Comparison of ENCODE assay signal across 14 cellular contexts in genomic region chr1:226883630-226884029, GRCh38. TPM values are rescaled to one million over a fixed set of nuclear protein-coding genes. Genes with fewer than 3 reads are reported as not detected.
DNase-seq lines count a peak whose midpoint lies in the region; TF ChIP-seq lines count a peak whose summit lies in the region.
"Had no signal": no experiment of that assay in that cellular context is flagged by ENCODE, and none has a peak within 500 bp of the region (broad histone marks: within the 10 kb centered on the region; RNA-seq: fewer than 3 reads in every experiment).

No MANE protein-coding gene starts in this region.

- H3K27ac Mint-ChIP-seq in T-helper 2 cell treated with Interferon-gamma antibody and Interleukin-4, amounts not matched to agents 5 μg/mL and 100 μg/mL, for 36 hours: peak overlapping the region; percentile 95
- H3K27ac Mint-ChIP-seq in activated T-helper 2 cell treated with anti-CD3 and anti-CD28 coated beads, Interferon-gamma antibody, Interleukin-2, Interleukin-4, amounts not matched to agents 10 μg/mL and 5 μg/mL and 100 μg/mL, durations not matched to agents 14 hours and 24 hours and 36 hours: peak overlapping the region; percentile 96
- H3K27ac Mint-ChIP-seq in nephron: peak overlapping the region; percentile 47 to 79 (median 59)

- peaks cover 52% of the 10 kb centered on the region for H3K4me1 Mint-ChIP-seq in T-helper 2 cell treated with Interferon-gamma antibody and Interleukin-4, amounts not matched to agents 5 μg/mL and 100 μg/mL, for 36 hours (ENCODE audit: low read depth)
- peaks cover 57% of the 10 kb centered on the region for H3K4me1 Mint-ChIP-seq in activated T-helper 2 cell treated with anti-CD3 and anti-CD28 coated beads, Interferon-gamma antibody, Interleukin-2, Interleukin-4, amounts not matched to agents 10 μg/mL and 5 μg/mL and 100 μg/mL, durations not matched to agents 14 hours and 24 hours and 36 hours (ENCODE audit: low read depth)
- peaks cover 35% of the 10 kb centered on the region for H3K4me1 Mint-ChIP-seq in nephron

- TF ChIP-seq CTCF in DOHH2 (IDR thresholded peaks at IDR 0.05; ENCODE audit: low read depth, low read length, poor library complexity, severe bottlenecking) (no peak), nephron (IDR thresholded peaks at IDR 0.05; ENCODE audit: unreplicated experiment in 3 of 3) (no peak)

- no peaks in the 10 kb centered on the region for H3F3A ChIP-seq in DOHH2 (ENCODE audit: control insufficient read depth, insufficient read depth)

- no peaks in the 10 kb centered on the region for H4K20me1 ChIP-seq in DOHH2 (ENCODE audit: control insufficient read depth, insufficient read depth, low read depth, low read length)

- intact Hi-C loops in activated T-helper 2 cell treated with anti-CD3 and anti-CD28 coated beads, Interferon-gamma antibody, Interleukin-2, Interleukin-4, amounts not matched to agents 10 μg/mL and 5 μg/mL and 100 μg/mL, durations not matched to agents 14 hours and 24 hours and 36 hours (cut with micrococcal nuclease): loop anchor here (1.0 to 5.0 kb wide), 4 partner anchors 56 to 1584 kb away; partner anchors contain the start of gene ITPKB

- peak overlapping the region; percentile 23; the same call in 1 of the 2 replicates for H3K27ac ChIP-seq in DOHH2 (ENCODE audit: low read depth, low read length)
- H3K27ac ChIP-seq in SJCRH30: no peak overlapping the region
- H3K27ac ChIP-seq: ascending aorta had no signal

- H3K27me3 ChIP-seq in DOHH2 (ENCODE audit: control insufficient read depth, low read length): no peaks in the 10 kb centered on the region
- H3K27me3 ChIP-seq in SJCRH30: no peaks in the 10 kb centered on the region
- H3K27me3 ChIP-seq: ascending aorta, esophagus muscularis mucosa, heart right ventricle, thyroid gland had no signal

- no peaks in the 10 kb centered on the region for H3K79me2 ChIP-seq in DOHH2 (ENCODE audit: control insufficient read depth, low read length)

- H3K36me3 ChIP-seq in DOHH2 (ENCODE audit: control insufficient read depth, low read length) (no peaks in the 10 kb centered on the region), SJCRH30 (peaks cover 74% of the 10 kb centered on the region)
- H3K36me3 ChIP-seq: thyroid gland had no signal

- no peak for DNase-seq in T-helper 2 cell treated with Interferon-gamma antibody and Interleukin-4, amounts not matched to agents 5 μg/mL and 100 μg/mL, for 36 hours (ENCODE audit: low spot score)
- DNase-seq in T-helper 2 cell: no peak
- no peak for DNase-seq in activated T-helper 2 cell treated with anti-CD3 and anti-CD28 coated beads, Interferon-gamma antibody, Interleukin-2, Interleukin-4, amounts not matched to agents 10 μg/mL and 5 μg/mL and 100 μg/mL, durations not matched to agents 14 hours and 24 hours and 36 hours (ENCODE audit: low spot score)
- DNase-seq in T1000 (lab: John Stamatoyannopoulos, UW): no peak
- no peak for DNase-seq in SJCRH30
- no peak for DNase-seq in NCI-H510A treated with DMSO at 0.1 percent for 48 hours (lab: John Stamatoyannopoulos, UW)
- DNase-seq: cortex of kidney, heart right ventricle, NCI-H2107 had no signal

- peak overlapping the region; percentile 72 for H3K4me3 Mint-ChIP-seq in T-helper 2 cell treated with Interferon-gamma antibody and Interleukin-4, amounts not matched to agents 5 μg/mL and 100 μg/mL, for 36 hours
- peak overlapping the region; percentile 74 for H3K4me3 Mint-ChIP-seq in activated T-helper 2 cell treated with anti-CD3 and anti-CD28 coated beads, Interferon-gamma antibody, Interleukin-2, Interleukin-4, amounts not matched to agents 10 μg/mL and 5 μg/mL and 100 μg/mL, durations not matched to agents 14 hours and 24 hours and 36 hours (ENCODE audit: low read depth)
- H3K4me3 Mint-ChIP-seq in nephron: no peak overlapping the region

- H3K4me3 ChIP-seq in DOHH2 (ENCODE audit: low read length): peak overlapping the region; percentile 28; the same call in 1 of the 2 replicates
- H3K4me3 ChIP-seq in SJCRH30: no peak overlapping the region
- H3K4me3 ChIP-seq: thyroid gland had no signal

- H3K9me2 ChIP-seq in DOHH2 (replicated peaks; ENCODE audit: control insufficient read depth, low read length): no peaks in the 10 kb centered on the region

- H3K36me3 Mint-ChIP-seq in T-helper 2 cell treated with Interferon-gamma antibody and Interleukin-4, amounts not matched to agents 5 μg/mL and 100 μg/mL, for 36 hours (ENCODE audit: low read depth): peaks cover 11% of the 10 kb centered on the region
- H3K36me3 Mint-ChIP-seq in activated T-helper 2 cell treated with anti-CD3 and anti-CD28 coated beads, Interferon-gamma antibody, Interleukin-2, Interleukin-4, amounts not matched to agents 10 μg/mL and 5 μg/mL and 100 μg/mL, durations not matched to agents 14 hours and 24 hours and 36 hours (ENCODE audit: low read depth): peaks cover 42% of the 10 kb centered on the region
- peaks cover 26% of the 10 kb centered on the region for H3K36me3 Mint-ChIP-seq in nephron (ENCODE audit: low read depth)

- H3K27me3 Mint-ChIP-seq in T-helper 2 cell treated with Interferon-gamma antibody and Interleukin-4, amounts not matched to agents 5 μg/mL and 100 μg/mL, for 36 hours (ENCODE audit: low read depth): no peaks in the 10 kb centered on the region
- H3K27me3 Mint-ChIP-seq in activated T-helper 2 cell treated with anti-CD3 and anti-CD28 coated beads, Interferon-gamma antibody, Interleukin-2, Interleukin-4, amounts not matched to agents 10 μg/mL and 5 μg/mL and 100 μg/mL, durations not matched to agents 14 hours and 24 hours and 36 hours (ENCODE audit: low read depth): no peaks in the 10 kb centered on the region
- H3K27me3 Mint-ChIP-seq in nephron (ENCODE audit: low read depth): no peaks in the 10 kb centered on the region

- peak overlapping the region; percentile 49 for H3K4me2 ChIP-seq in DOHH2 (ENCODE audit: low read length)

- H3K9me3 ChIP-seq in DOHH2 (ENCODE audit: control insufficient read depth, insufficient read depth, low read length) (no peaks in the 10 kb centered on the region), SJCRH30 (replicated peaks) (no peaks in the 10 kb centered on the region)
- H3K9me3 ChIP-seq: ascending aorta, esophagus muscularis mucosa, heart right ventricle, thyroid gland had no signal

- H3K4me1 ChIP-seq in DOHH2 (ENCODE audit: control insufficient read depth, low read length) (peaks cover 47% of the 10 kb centered on the region), SJCRH30 (peaks cover 15% of the 10 kb centered on the region)
- H3K4me1 ChIP-seq: ascending aorta had no signal

- no peaks in the 10 kb centered on the region for H3K9me3 Mint-ChIP-seq in T-helper 2 cell treated with Interferon-gamma antibody and Interleukin-4, amounts not matched to agents 5 μg/mL and 100 μg/mL, for 36 hours
- no peaks in the 10 kb centered on the region for H3K9me3 Mint-ChIP-seq in activated T-helper 2 cell treated with anti-CD3 and anti-CD28 coated beads, Interferon-gamma antibody, Interleukin-2, Interleukin-4, amounts not matched to agents 10 μg/mL and 5 μg/mL and 100 μg/mL, durations not matched to agents 14 hours and 24 hours and 36 hours
- H3K9me3 Mint-ChIP-seq in nephron: no peaks in the 10 kb centered on the region

RNA-seq across cellular contexts. Expression of gene PSEN2, which starts 13.2 kb away (rescaled TPM):
- total RNA-seq in activated T-helper 2 cell treated with anti-CD3 and anti-CD28 coated beads, Interferon-gamma antibody, Interleukin-2, Interleukin-4, amounts not matched to agents 10 μg/mL and 5 μg/mL and 100 μg/mL, durations not matched to agents 14 hours and 24 hours and 36 hours: 13.9 and 17.0 TPM in 2 replicates
- total RNA-seq in SJCRH30 (2014; rRNA removed; shearing (Covaris generic)): 41.4 and 45.2 TPM in 2 replicates

RNA-seq across cellular contexts. Expression of gene COQ8A, which starts 56.5 kb away (rescaled TPM):
- total RNA-seq in activated T-helper 2 cell treated with anti-CD3 and anti-CD28 coated beads, Interferon-gamma antibody, Interleukin-2, Interleukin-4, amounts not matched to agents 10 μg/mL and 5 μg/mL and 100 μg/mL, durations not matched to agents 14 hours and 24 hours and 36 hours: 28.0 and 30.4 TPM in 2 replicates
- 24.0 and 26.9 TPM in 2 replicates for total RNA-seq in SJCRH30 (2014; rRNA removed; shearing (Covaris generic))

Comparison
In these comparisons a context has a peak if more than half of its experiments do, and no peak if none do; other contexts are left out.
1. H3K4me3 Mint-ChIP-seq: peak in T-helper 2 cell treated with Interferon-gamma antibody and Interleukin-4, amounts not matched to agents 5 μg/mL and 100 μg/mL, for 36 hours (single experiment) and activated T-helper 2 cell treated with anti-CD3 and anti-CD28 coated beads, Interferon-gamma antibody, Interleukin-2, Interleukin-4, amounts not matched to agents 10 μg/mL and 5 μg/mL and 100 μg/mL, durations not matched to agents 14 hours and 24 hours and 36 hours (single experiment); none in nephron (0 of 3).
2. Peak in every context shown above with its lines, with median percentiles within 50 percentile points of each other: H3K27ac Mint-ChIP-seq.